In the genomic region with DNA sequence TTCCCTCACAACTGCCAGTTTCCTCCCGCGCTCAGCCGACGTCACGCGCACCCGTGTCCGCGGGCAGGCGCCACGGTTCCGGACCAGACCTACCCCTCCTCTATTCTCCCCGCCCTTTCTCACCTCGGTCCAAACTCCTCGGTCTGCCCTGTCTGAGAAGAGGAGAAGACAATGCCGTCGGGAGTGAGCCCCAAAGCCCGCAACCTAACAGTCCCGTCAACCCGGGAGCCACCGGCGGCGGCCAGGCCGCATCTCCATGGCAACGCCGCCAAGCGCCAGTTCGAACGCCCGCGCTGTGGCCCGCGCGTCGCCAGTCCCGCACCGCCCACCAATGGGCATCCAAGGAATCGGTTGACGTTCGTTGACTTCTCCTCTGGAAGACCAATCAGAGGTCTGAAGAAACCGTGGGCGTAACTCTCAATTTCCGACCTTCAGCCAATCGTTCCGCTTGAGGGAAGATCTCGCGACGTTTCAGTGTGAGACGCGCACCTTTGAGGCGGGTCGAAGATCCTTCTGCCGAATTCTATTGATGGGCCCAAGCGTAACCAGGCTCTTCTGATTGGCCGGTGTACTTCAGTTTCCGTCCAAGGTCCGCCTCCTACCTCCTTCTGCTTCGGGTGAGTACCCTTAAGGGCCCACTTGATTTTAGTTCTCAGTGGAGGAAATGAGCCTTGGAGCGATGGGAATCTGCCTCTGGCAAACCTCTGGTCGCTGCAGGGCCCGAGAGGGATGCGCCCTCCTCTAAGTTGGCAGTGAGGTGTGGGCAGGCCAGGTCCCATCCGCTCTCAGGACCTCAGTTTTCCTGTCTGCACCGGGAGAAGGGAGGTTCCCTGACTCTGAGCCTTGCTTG, we compare ENCODE assay signal across 1 cellular context.
TF ChIP-seq lines count a peak whose summit lies in the region.

A gene with protein sequence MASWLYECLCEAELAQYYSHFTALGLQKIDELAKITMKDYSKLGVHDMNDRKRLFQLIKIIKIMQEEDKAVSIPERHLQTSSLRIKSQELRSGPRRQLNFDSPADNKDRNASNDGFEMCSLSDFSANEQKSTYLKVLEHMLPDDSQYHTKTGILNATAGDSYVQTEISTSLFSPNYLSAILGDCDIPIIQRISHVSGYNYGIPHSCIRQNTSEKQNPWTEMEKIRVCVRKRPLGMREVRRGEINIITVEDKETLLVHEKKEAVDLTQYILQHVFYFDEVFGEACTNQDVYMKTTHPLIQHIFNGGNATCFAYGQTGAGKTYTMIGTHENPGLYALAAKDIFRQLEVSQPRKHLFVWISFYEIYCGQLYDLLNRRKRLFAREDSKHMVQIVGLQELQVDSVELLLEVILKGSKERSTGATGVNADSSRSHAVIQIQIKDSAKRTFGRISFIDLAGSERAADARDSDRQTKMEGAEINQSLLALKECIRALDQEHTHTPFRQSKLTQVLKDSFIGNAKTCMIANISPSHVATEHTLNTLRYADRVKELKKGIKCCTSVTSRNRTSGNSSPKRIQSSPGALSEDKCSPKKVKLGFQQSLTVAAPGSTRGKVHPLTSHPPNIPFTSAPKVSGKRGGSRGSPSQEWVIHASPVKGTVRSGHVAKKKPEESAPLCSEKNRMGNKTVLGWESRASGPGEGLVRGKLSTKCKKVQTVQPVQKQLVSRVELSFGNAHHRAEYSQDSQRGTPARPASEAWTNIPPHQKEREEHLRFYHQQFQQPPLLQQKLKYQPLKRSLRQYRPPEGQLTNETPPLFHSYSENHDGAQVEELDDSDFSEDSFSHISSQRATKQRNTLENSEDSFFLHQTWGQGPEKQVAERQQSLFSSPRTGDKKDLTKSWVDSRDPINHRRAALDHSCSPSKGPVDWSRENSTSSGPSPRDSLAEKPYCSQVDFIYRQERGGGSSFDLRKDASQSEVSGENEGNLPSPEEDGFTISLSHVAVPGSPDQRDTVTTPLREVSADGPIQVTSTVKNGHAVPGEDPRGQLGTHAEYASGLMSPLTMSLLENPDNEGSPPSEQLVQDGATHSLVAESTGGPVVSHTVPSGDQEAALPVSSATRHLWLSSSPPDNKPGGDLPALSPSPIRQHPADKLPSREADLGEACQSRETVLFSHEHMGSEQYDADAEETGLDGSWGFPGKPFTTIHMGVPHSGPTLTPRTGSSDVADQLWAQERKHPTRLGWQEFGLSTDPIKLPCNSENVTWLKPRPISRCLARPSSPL (N-terminal part only) (minus strand): TSS at position 286 of the 850 bp plus-strand sequence. CDS start 17,922 bp downstream, outside the sequence.
A gene (plus strand): TSS at position 587 of the 850 bp plus-strand sequence. CDS start 9,471 bp downstream, outside the sequence.

TF ChIP-seq in GM12878, 131 proteins besides CTCF, POLR2A, EP300 and RAD21 (continued from another document and continues in another):
- TF ChIP-seq, protein P1, sequence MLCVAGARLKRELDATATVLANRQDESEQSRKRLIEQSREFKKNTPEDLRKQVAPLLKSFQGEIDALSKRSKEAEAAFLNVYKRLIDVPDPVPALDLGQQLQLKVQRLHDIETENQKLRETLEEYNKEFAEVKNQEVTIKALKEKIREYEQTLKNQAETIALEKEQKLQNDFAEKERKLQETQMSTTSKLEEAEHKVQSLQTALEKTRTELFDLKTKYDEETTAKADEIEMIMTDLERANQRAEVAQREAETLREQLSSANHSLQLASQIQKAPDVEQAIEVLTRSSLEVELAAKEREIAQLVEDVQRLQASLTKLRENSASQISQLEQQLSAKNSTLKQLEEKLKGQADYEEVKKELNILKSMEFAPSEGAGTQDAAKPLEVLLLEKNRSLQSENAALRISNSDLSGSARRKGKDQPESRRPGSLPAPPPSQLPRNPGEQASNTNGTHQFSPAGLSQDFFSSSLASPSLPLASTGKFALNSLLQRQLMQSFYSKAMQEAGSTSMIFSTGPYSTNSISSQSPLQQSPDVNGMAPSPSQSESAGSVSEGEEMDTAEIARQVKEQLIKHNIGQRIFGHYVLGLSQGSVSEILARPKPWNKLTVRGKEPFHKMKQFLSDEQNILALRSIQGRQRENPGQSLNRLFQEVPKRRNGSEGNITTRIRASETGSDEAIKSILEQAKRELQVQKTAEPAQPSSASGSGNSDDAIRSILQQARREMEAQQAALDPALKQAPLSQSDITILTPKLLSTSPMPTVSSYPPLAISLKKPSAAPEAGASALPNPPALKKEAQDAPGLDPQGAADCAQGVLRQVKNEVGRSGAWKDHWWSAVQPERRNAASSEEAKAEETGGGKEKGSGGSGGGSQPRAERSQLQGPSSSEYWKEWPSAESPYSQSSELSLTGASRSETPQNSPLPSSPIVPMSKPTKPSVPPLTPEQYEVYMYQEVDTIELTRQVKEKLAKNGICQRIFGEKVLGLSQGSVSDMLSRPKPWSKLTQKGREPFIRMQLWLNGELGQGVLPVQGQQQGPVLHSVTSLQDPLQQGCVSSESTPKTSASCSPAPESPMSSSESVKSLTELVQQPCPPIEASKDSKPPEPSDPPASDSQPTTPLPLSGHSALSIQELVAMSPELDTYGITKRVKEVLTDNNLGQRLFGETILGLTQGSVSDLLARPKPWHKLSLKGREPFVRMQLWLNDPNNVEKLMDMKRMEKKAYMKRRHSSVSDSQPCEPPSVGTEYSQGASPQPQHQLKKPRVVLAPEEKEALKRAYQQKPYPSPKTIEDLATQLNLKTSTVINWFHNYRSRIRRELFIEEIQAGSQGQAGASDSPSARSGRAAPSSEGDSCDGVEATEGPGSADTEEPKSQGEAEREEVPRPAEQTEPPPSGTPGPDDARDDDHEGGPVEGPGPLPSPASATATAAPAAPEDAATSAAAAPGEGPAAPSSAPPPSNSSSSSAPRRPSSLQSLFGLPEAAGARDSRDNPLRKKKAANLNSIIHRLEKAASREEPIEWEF (IDR thresholded peaks at IDR 0.05; ENCODE audit: insufficient replicate concordance, low read depth, low read length), result no peak
- TF ChIP-seq MTA2 (IDR thresholded peaks at IDR 0.05; ENCODE audit: low read depth), result no peak
- TF ChIP-seq IRF4 (IDR thresholded peaks at IDR 0.05; ENCODE audit: low read depth, low read length), result no peak; the same call in 1 of the 2 replicates
- TF ChIP-seq TAF1 (IDR thresholded peaks at IDR 0.05; ENCODE audit: borderline replicate concordance, low read depth, low read length), result peak; percentile 83; the same call in 1 of the 2 replicates
- TF ChIP-seq, protein P2, sequence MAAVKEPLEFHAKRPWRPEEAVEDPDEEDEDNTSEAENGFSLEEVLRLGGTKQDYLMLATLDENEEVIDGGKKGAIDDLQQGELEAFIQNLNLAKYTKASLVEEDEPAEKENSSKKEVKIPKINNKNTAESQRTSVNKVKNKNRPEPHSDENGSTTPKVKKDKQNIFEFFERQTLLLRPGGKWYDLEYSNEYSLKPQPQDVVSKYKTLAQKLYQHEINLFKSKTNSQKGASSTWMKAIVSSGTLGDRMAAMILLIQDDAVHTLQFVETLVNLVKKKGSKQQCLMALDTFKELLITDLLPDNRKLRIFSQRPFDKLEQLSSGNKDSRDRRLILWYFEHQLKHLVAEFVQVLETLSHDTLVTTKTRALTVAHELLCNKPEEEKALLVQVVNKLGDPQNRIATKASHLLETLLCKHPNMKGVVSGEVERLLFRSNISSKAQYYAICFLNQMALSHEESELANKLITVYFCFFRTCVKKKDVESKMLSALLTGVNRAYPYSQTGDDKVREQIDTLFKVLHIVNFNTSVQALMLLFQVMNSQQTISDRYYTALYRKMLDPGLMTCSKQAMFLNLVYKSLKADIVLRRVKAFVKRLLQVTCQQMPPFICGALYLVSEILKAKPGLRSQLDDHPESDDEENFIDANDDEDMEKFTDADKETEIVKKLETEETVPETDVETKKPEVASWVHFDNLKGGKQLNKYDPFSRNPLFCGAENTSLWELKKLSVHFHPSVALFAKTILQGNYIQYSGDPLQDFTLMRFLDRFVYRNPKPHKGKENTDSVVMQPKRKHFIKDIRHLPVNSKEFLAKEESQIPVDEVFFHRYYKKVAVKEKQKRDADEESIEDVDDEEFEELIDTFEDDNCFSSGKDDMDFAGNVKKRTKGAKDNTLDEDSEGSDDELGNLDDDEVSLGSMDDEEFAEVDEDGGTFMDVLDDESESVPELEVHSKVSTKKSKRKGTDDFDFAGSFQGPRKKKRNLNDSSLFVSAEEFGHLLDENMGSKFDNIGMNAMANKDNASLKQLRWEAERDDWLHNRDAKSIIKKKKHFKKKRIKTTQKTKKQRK (IDR thresholded peaks at IDR 0.05; ENCODE audit: low read depth, low read length), result peak; percentile 80
- peak; percentile 57; the same call in 1 of the 2 replicates for TF ChIP-seq GABPA (IDR thresholded peaks at IDR 0.05; ENCODE audit: low read depth)
- TF ChIP-seq CHD4 (IDR thresholded peaks at IDR 0.05), result no peak
- peak; percentile 49; the same call in 1 of the 2 replicates for TF ChIP-seq HDAC2 (IDR thresholded peaks at IDR 0.05)
- TF ChIP-seq POLR2AphosphoS5 (IDR thresholded peaks at IDR 0.05; ENCODE audit: low read length), result peak; percentile 95
- TF ChIP-seq, protein P3, sequence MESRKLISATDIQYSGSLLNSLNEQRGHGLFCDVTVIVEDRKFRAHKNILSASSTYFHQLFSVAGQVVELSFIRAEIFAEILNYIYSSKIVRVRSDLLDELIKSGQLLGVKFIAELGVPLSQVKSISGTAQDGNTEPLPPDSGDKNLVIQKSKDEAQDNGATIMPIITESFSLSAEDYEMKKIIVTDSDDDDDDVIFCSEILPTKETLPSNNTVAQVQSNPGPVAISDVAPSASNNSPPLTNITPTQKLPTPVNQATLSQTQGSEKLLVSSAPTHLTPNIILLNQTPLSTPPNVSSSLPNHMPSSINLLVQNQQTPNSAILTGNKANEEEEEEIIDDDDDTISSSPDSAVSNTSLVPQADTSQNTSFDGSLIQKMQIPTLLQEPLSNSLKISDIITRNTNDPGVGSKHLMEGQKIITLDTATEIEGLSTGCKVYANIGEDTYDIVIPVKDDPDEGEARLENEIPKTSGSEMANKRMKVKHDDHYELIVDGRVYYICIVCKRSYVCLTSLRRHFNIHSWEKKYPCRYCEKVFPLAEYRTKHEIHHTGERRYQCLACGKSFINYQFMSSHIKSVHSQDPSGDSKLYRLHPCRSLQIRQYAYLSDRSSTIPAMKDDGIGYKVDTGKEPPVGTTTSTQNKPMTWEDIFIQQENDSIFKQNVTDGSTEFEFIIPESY (IDR thresholded peaks at IDR 0.05), result no peak
- TF ChIP-seq FOXM1 (IDR thresholded peaks at IDR 0.05; ENCODE audit: low read depth, low read length), result peak; percentile 83; the same call in 1 of the 2 replicates
- TF ChIP-seq, protein P4, sequence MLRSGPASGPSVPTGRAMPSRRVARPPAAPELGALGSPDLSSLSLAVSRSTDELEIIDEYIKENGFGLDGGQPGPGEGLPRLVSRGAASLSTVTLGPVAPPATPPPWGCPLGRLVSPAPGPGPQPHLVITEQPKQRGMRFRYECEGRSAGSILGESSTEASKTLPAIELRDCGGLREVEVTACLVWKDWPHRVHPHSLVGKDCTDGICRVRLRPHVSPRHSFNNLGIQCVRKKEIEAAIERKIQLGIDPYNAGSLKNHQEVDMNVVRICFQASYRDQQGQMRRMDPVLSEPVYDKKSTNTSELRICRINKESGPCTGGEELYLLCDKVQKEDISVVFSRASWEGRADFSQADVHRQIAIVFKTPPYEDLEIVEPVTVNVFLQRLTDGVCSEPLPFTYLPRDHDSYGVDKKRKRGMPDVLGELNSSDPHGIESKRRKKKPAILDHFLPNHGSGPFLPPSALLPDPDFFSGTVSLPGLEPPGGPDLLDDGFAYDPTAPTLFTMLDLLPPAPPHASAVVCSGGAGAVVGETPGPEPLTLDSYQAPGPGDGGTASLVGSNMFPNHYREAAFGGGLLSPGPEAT (IDR thresholded peaks at IDR 0.05; ENCODE audit: low read depth), result no peak; the same call in 1 of the 2 replicates
- TF ChIP-seq MYB (IDR thresholded peaks at IDR 0.05; ENCODE audit: borderline replicate concordance, low read depth, low read length), result no peak
- TF ChIP-seq TARDBP (IDR thresholded peaks at IDR 0.05; ENCODE audit: borderline replicate concordance), result no peak
- no peak for TF ChIP-seq ZSCAN29 (IDR thresholded peaks at IDR 0.05)
- TF ChIP-seq, protein P5, sequence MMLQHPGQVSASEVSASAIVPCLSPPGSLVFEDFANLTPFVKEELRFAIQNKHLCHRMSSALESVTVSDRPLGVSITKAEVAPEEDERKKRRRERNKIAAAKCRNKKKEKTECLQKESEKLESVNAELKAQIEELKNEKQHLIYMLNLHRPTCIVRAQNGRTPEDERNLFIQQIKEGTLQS (IDR thresholded peaks at IDR 0.05; ENCODE audit: borderline replicate concordance, extremely low read depth, low read depth, low read length), result no peak
- TF ChIP-seq, protein P6, sequence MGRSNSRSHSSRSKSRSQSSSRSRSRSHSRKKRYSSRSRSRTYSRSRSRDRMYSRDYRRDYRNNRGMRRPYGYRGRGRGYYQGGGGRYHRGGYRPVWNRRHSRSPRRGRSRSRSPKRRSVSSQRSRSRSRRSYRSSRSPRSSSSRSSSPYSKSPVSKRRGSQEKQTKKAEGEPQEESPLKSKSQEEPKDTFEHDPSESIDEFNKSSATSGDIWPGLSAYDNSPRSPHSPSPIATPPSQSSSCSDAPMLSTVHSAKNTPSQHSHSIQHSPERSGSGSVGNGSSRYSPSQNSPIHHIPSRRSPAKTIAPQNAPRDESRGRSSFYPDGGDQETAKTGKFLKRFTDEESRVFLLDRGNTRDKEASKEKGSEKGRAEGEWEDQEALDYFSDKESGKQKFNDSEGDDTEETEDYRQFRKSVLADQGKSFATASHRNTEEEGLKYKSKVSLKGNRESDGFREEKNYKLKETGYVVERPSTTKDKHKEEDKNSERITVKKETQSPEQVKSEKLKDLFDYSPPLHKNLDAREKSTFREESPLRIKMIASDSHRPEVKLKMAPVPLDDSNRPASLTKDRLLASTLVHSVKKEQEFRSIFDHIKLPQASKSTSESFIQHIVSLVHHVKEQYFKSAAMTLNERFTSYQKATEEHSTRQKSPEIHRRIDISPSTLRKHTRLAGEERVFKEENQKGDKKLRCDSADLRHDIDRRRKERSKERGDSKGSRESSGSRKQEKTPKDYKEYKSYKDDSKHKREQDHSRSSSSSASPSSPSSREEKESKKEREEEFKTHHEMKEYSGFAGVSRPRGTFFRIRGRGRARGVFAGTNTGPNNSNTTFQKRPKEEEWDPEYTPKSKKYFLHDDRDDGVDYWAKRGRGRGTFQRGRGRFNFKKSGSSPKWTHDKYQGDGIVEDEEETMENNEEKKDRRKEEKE (IDR thresholded peaks at IDR 0.05), result no peak
- TF ChIP-seq RUNX3 (IDR thresholded peaks at IDR 0.05; ENCODE audit: low read length), result peak; percentile 52; the same call in 1 of the 2 replicates
- TF ChIP-seq ZZZ3 (IDR thresholded peaks at IDR 0.05; ENCODE audit: control insufficient read depth, insufficient read length, low read depth), result no peak
- TF ChIP-seq, protein P7, sequence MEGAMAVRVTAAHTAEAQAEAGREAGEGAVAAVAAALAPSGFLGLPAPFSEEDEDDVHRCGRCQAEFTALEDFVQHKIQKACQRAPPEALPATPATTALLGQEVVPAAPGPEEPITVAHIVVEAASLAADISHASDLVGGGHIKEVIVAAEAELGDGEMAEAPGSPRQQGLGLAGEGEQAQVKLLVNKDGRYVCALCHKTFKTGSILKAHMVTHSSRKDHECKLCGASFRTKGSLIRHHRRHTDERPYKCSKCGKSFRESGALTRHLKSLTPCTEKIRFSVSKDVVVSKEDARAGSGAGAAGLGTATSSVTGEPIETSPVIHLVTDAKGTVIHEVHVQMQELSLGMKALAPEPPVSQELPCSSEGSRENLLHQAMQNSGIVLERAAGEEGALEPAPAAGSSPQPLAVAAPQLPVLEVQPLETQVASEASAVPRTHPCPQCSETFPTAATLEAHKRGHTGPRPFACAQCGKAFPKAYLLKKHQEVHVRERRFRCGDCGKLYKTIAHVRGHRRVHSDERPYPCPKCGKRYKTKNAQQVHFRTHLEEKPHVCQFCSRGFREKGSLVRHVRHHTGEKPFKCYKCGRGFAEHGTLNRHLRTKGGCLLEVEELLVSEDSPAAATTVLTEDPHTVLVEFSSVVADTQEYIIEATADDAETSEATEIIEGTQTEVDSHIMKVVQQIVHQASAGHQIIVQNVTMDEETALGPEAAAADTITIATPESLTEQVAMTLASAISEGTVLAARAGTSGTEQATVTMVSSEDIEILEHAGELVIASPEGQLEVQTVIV (IDR thresholded peaks at IDR 0.05; ENCODE audit: borderline replicate concordance, partially characterized antibody), result peak; percentile 55
- no peak for TF ChIP-seq NRF1 (conservative IDR thresholded peaks at IDR 0.05; ENCODE audit: low read depth, low read length)
